ENCODE assay signal across 22 cellular contexts in genomic region chr5:161857358-161857757, GRCh38. TPM values are rescaled to one million over a fixed set of nuclear protein-coding genes. Genes with fewer than 3 reads are reported as not detected.
DNase-seq lines count a peak whose midpoint lies in the region; ATAC-seq and TF ChIP-seq lines count a peak whose summit lies in the region.
"Had no signal": no experiment of that assay in that cellular context is flagged by ENCODE, and none has a peak within 500 bp of the region (broad histone marks: within the 10 kb centered on the region; RNA-seq: fewer than 3 reads in every experiment).

No MANE protein-coding gene starts in this region.

- no peaks in the 10 kb centered on the region for H3K27me3 Mint-ChIP-seq in WTC11 (ENCODE audit: low read depth)
- H3K27me3 Mint-ChIP-seq in CD4-positive, alpha-beta memory T cell: no peaks in the 10 kb centered on the region
- H3K27me3 Mint-ChIP-seq: IgD-negative memory B cell had no signal

- H3K4me1 ChIP-seq in CD4-positive, alpha-beta memory T cell (ENCODE audit: insufficient read depth, low read length): no peaks in the 10 kb centered on the region
- H3K4me1 ChIP-seq: BLaER1 had no signal

- H3K9me3 ChIP-seq in CD4-positive, alpha-beta memory T cell (ENCODE audit: control insufficient read depth in 1 of 2, low read length in 2 of 2): no peaks in the 10 kb centered on the region
- H3K9me3 ChIP-seq: BLaER1 had no signal

- peaks cover 43% of the 10 kb centered on the region for H3K4me1 Mint-ChIP-seq in WTC11
- no peaks in the 10 kb centered on the region for H3K4me1 Mint-ChIP-seq in CD4-positive, alpha-beta memory T cell
- H3K4me1 Mint-ChIP-seq: CD14-positive monocyte, IgD-negative memory B cell had no signal

- no peaks in the 10 kb centered on the region for H3K36me3 Mint-ChIP-seq in WTC11
- H3K36me3 Mint-ChIP-seq in CD4-positive, alpha-beta memory T cell: no peaks in the 10 kb centered on the region
- H3K36me3 Mint-ChIP-seq: CD14-positive monocyte; CD8-positive, alpha-beta T cell; IgD-negative memory B cell had no signal

- H3K27ac ChIP-seq in CD4-positive, alpha-beta memory T cell (ENCODE audit: low read depth, low read length): no peak overlapping the region
- H3K27ac ChIP-seq: BLaER1, GM23248 had no signal

- POLR2A ChIA-PET in WTC11 (lab: Charles Lee): no interaction called here
- POLR2A ChIA-PET in CD4-positive, alpha-beta memory T cell (lab: Charles Lee; ENCODE audit: partially characterized antibody): no interaction called here

- H3K27ac Mint-ChIP-seq in WTC11: peak overlapping the region; percentile 20
- no peak overlapping the region for H3K27ac Mint-ChIP-seq in CD4-positive, alpha-beta memory T cell
- H3K27ac Mint-ChIP-seq: CD14-positive monocyte; CD8-positive, alpha-beta T cell; HFFc6; IgD-negative memory B cell had no signal

- H3K4me3 ChIP-seq in LNCaP clone FGC (ENCODE audit: low read depth, low read length): no peak overlapping the region
- H3K4me3 ChIP-seq in CD4-positive, alpha-beta memory T cell (ENCODE audit: low read length in 2 of 2): no peak overlapping the region
- H3K4me3 ChIP-seq: BLaER1, GM23248 had no signal

- intact Hi-C loops in CD4-positive, alpha-beta memory T cell (cut with micrococcal nuclease): no loop called here

- CTCF ChIA-PET in WTC11 (lab: Charles Lee): interaction anchor here (1.1 kb wide), 1 partner anchor 10 kb away, joined by 4 read pairs; no protein-coding TSS in a partner anchor
- CTCF ChIA-PET in CD4-positive, alpha-beta memory T cell (lab: Charles Lee; ENCODE audit: partially characterized antibody): no interaction called here

- H3K27me3 ChIP-seq in CD4-positive, alpha-beta memory T cell (ENCODE audit: insufficient read depth, low read length): no peaks in the 10 kb centered on the region
- H3K27me3 ChIP-seq: BLaER1 had no signal

- ATAC-seq in WTC11: no peak
- ATAC-seq: CD8-positive, alpha-beta T cell; HCT116; HepG2 had no signal

- H3K4me3 Mint-ChIP-seq in WTC11: no peak overlapping the region; the same call in 1 of the 2 replicates
- no peak overlapping the region for H3K4me3 Mint-ChIP-seq in CD4-positive, alpha-beta memory T cell
- H3K4me3 Mint-ChIP-seq: CD14-positive monocyte; CD8-positive, alpha-beta T cell; HFFc6; IgD-negative memory B cell had no signal

- TF ChIP-seq CTCF in LNCaP clone FGC (IDR thresholded peaks at IDR 0.05; ENCODE audit: control insufficient read depth, extremely low read depth, insufficient read depth): no peak
- no peak for TF ChIP-seq CTCF in WTC11 (IDR thresholded peaks at IDR 0.05)

- H3K9me3 Mint-ChIP-seq in WTC11: no peaks in the 10 kb centered on the region
- peaks cover 0 to 3% (median 0%) of the 10 kb centered on the region in 8 donors for H3K9me3 Mint-ChIP-seq in CD4-positive, alpha-beta memory T cell
- H3K9me3 Mint-ChIP-seq: CD14-positive monocyte had no signal

- no peaks in the 10 kb centered on the region for H3K36me3 ChIP-seq in CD4-positive, alpha-beta memory T cell (ENCODE audit: insufficient read depth, low read length)
- H3K36me3 ChIP-seq: BLaER1 had no signal

- peak; percentile 63 for DNase-seq in DMS53 (lab: John Stamatoyannopoulos, UW)
- peak; percentile 64 for DNase-seq in LNCaP clone FGC (ENCODE audit: low read depth)
- DNase-seq in WTC11 (ENCODE audit: low spot score): no peak
- DNase-seq in renal cortical epithelial cell (ENCODE audit: low read depth): peak; percentile 9
- DNase-seq in A172 (ENCODE audit: low spot score): no peak
- no peak for DNase-seq in CD4-positive, alpha-beta memory T cell
- DNase-seq in NCI-H345 treated with DMSO at 0.1 percent for 48 hours (lab: John Stamatoyannopoulos, UW; ENCODE audit: unreplicated experiment): no peak
- DNase-seq: CD8-positive, alpha-beta T cell; DMS79 treated with DMSO at 0.1 percent for 48 hours; GF-D8; GM23248; H7; HFFc6; Karpas-422; KBM-7 had no signal

TF ChIP-seq in WTC11, 78 proteins besides CTCF, POLR2A, EP300 and RAD21 (continues in another document):
- TF ChIP-seq JUN (CRISPR knock-in tag; IDR thresholded peaks at IDR 0.05): no peak
- TF ChIP-seq STAT6 (CRISPR knock-in tag; conservative IDR thresholded peaks at IDR 0.05; ENCODE audit: low read depth): no peak
- no peak for TF ChIP-seq PRRX2 (CRISPR knock-in tag; IDR thresholded peaks at IDR 0.05)
- TF ChIP-seq ARID4B (CRISPR knock-in tag; IDR thresholded peaks at IDR 0.05; ENCODE audit: borderline replicate concordance): no peak
- no peak for TF ChIP-seq TEAD1 (CRISPR knock-in tag; IDR thresholded peaks at IDR 0.05)
- no peak for TF ChIP-seq USF1 (CRISPR knock-in tag; IDR thresholded peaks at IDR 0.05)
- TF ChIP-seq ZBTB43 (CRISPR knock-in tag; IDR thresholded peaks at IDR 0.05): no peak
- TF ChIP-seq MXD4 (CRISPR knock-in tag; IDR thresholded peaks at IDR 0.05; ENCODE audit: borderline replicate concordance): no peak
- TF ChIP-seq NFYB (CRISPR knock-in tag; conservative IDR thresholded peaks at IDR 0.05; ENCODE audit: low read depth): no peak
- TF ChIP-seq ZNF138 (CRISPR knock-in tag; conservative IDR thresholded peaks at IDR 0.05): no peak

RNA-seq across cellular contexts. Expression of gene GABRA1, which starts 9.4 kb away (rescaled TPM):
- total RNA-seq in WTC11 (2021) (0.48 to 0.57 TPM (median 0.50 TPM) in 3 replicates), renal cortical epithelial cell (not detected in 2 replicates)
- 1.4 TPM in 1 of 2 replicates, not detected in the other for total RNA-seq in A172 (2014; rRNA removed; shearing (Covaris generic))
- not detected for total RNA-seq in CD4-positive, alpha-beta memory T cell
- polyA plus RNA-seq in CD4-positive, alpha-beta memory T cell: not detected
- total RNA-seq: A673; CD8-positive, alpha-beta T cell; GM23248; HepG2; HFFc6 had no signal
- polyA plus RNA-seq: AG04450, CD14-positive monocyte, GM23248, HepG2, IgD-negative memory B cell had no signal

Comparison
In these comparisons a context has a peak if more than half of its experiments do, and no peak if none do; other contexts are left out.
1. DNase-seq: peak in DMS53 (single experiment), LNCaP clone FGC (single experiment) and renal cortical epithelial cell (single experiment); none in WTC11 (single experiment), A172 (single experiment), CD4-positive, alpha-beta memory T cell (0 of 5) and NCI-H345 treated with DMSO at 0.1 percent for 48 hours (single experiment).